ENCODE assay signal across 8 cellular contexts in the genomic region with DNA sequence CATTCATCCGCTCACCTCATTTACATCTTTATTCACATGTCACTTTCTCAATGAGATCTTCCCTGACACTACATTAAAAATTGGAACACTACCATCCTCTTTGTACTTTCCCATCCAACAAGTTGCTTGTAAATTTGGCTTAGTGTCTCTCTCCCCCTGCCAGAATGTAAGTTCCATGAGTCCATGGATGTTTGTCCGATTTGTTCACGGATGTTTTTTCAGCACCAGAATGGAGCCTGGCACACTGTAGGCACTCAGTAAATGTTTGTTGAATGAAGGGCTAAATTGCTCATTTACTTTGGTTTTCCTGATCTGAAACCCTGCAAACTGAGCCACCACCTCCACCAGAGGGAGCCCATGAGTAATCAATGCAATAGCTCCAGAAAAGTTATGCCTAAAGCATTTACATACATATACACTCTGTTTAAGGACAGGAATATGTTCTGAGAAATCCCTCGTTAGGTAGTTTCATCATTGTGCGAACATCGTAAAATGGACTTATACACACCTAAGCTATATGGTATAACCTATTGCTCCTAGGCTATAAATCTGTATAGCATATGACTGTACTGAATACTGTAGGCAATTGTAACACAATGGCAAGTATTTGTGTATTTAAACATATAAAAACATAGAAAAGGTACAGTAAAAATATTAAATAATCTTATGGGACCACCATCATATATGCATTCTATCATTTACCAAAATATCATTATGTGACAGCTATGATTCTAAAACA. TPM values are rescaled to one million over a fixed set of nuclear protein-coding genes. Genes with fewer than 3 reads are reported as not detected.
A peak's percentile ranks its signal among the peaks of the same experiment; 100 is the strongest.
DNase-seq lines count a peak whose midpoint lies in the region; ATAC-seq and TF ChIP-seq lines count a peak whose summit lies in the region.

No MANE protein-coding gene starts in this region.

- peak overlapping the region; percentile 93 for H3K27ac ChIP-seq in VCaP
- H3K27ac ChIP-seq in breast epithelium: peak overlapping the region in 1 of 2 donors; percentile 12

- peak; percentile 44 for DNase-seq in NK-92 treated with Interleukin-12 subunit alpha and Interleukin-12 subunit beta, amount 100 ng/mL, for 24 hours (lab: John Stamatoyannopoulos, UW)
- no peak for DNase-seq in NK-92 (lab: John Stamatoyannopoulos, UW; ENCODE audit: unreplicated experiment)
- DNase-seq in NCI-H2196 treated with DMSO at 0.1 percent for 48 hours (lab: John Stamatoyannopoulos, UW; ENCODE audit: unreplicated experiment): peak; percentile 20
- peak; percentile 51 to 67 for DNase-seq in breast epithelium (ENCODE audit: low spot score in 2 of 2)
- peak; percentile 74 for DNase-seq in kidney tubule cell (ENCODE audit: low spot score)
- peak; percentile 74 to 75 for DNase-seq in stimulated activated CD4-positive, alpha-beta T cell treated with anti-CD3 and anti-CD28 coated beads, Interleukin-4, amount 100 ng/mL, for 48 hours (ENCODE audit: low read depth in 2 of 2)

- intact Hi-C loops in breast epithelium (cut with DNase I; ENCODE audit: low total_unique reads): no loop called here

- H3K27me3 ChIP-seq in breast epithelium: no peaks in the 10 kb centered on the region

- TF ChIP-seq CTCF in VCaP (conservative IDR thresholded peaks at IDR 0.05) (peak; percentile 90), breast epithelium (IDR thresholded peaks at IDR 0.05) (peak; percentile 60 to 75 (median 62))

- no peaks in the 10 kb centered on the region for H3K4me1 ChIP-seq in breast epithelium

- H3K36me3 ChIP-seq in breast epithelium: no peaks in the 10 kb centered on the region

- no peak overlapping the region for H3K4me3 ChIP-seq in breast epithelium

- H3K9me3 ChIP-seq in breast epithelium: no peaks in the 10 kb centered on the region

- no peak for ATAC-seq in HG02759 (IDR thresholded peaks at IDR 0.05; ENCODE audit: unreplicated experiment)

- no peak for TF ChIP-seq POLR2A in breast epithelium (IDR thresholded peaks at IDR 0.05)

RNA-seq across cellular contexts. Expression of gene EYA3, which starts 2.8 kb away (rescaled TPM):
- 10 to 100 TPM; 12.2 to 22.6 (median 18.1) TPM for total RNA-seq in breast epithelium
